Comparison of ENCODE assay signal across 20 cellular contexts in genomic region chr12:117343296-117343695, GRCh38. TPM values are rescaled to one million over a fixed set of nuclear protein-coding genes. Genes with fewer than 3 reads are reported as not detected.
"Had no signal": no experiment of that assay in that cellular context is flagged by ENCODE, and none has a peak within 500 bp of the region (broad histone marks: within the 10 kb centered on the region; RNA-seq: fewer than 3 reads in every experiment).

No MANE protein-coding gene starts in this region.

- H3K9me3 ChIP-seq: SJCRH30 had no signal

- H3K4me3 Mint-ChIP-seq: activated CD8-positive, alpha-beta T cell treated with anti-CD3 and anti-CD28 coated beads for 36 hours; activated naive CD4-positive, alpha-beta T cell treated with anti-CD3 and anti-CD28 coated beads, Interleukin-2, amount 10 ng/mL, durations not matched to agents 7 days and 5 days; activated naive CD8-positive, alpha-beta T cell treated with anti-CD3 and anti-CD28 coated beads for 36 hours; activated T-cell treated with anti-CD3 and anti-CD28 coated beads, Interleukin-2, amount 50 U/mL, for 72 hours had no signal

- H3K27me3 Mint-ChIP-seq: activated CD8-positive, alpha-beta T cell treated with anti-CD3 and anti-CD28 coated beads for 36 hours; activated naive CD4-positive, alpha-beta T cell treated with anti-CD3 and anti-CD28 coated beads, Interleukin-2, amount 10 ng/mL, durations not matched to agents 7 days and 5 days had no signal

- H3K36me3 Mint-ChIP-seq: activated naive CD4-positive, alpha-beta T cell treated with anti-CD3 and anti-CD28 coated beads, Interleukin-2, amount 10 ng/mL, durations not matched to agents 7 days and 5 days; activated naive CD8-positive, alpha-beta T cell treated with anti-CD3 and anti-CD28 coated beads for 36 hours had no signal

- H3K4me1 ChIP-seq: SJCRH30 had no signal

- H3K27ac ChIP-seq: coronary artery, SJCRH30 had no signal

- H3K27me3 ChIP-seq: SJCRH30 had no signal

- H3K4me1 Mint-ChIP-seq: activated naive CD8-positive, alpha-beta T cell treated with anti-CD3 and anti-CD28 coated beads for 36 hours had no signal

- DNase-seq: activated CD4-positive, alpha-beta T cell treated with anti-CD3 and anti-CD28 coated beads for 4 hours; activated CD8-positive, alpha-beta memory T cell treated with anti-CD3 and anti-CD28 coated beads, Interleukin-2, amount 50 U/mL, for 4 hours; activated CD8-positive, alpha-beta T cell treated with anti-CD3 and anti-CD28 coated beads for 36 hours; activated gamma-delta T cell treated with Interleukin-2 at 50 U/mL for 16 hours; activated naive CD4-positive, alpha-beta T cell treated with anti-CD3 and anti-CD28 coated beads, Interleukin-2, amount 10 ng/mL, durations not matched to agents 7 days and 5 days; activated naive CD8-positive, alpha-beta T cell treated with anti-CD3 and anti-CD28 coated beads for 36 hours; activated T-cell treated with anti-CD3 and anti-CD28 coated beads, Interleukin-2, amount 50 U/mL, for 72 hours; anterior cingulate cortex; central memory CD4-positive, alpha-beta T cell; NCI-H1105 treated with DMSO at 0.1 percent for 48 hours; NCI-H1436 treated with DMSO at 0.1 percent for 48 hours; NCI-H187; NCI-H2081; NCI-H524; Right ventricle myocardium superior; RPMI8226; SJCRH30 had no signal

- H3K9me3 Mint-ChIP-seq: activated CD8-positive, alpha-beta T cell treated with anti-CD3 and anti-CD28 coated beads for 36 hours had no signal

- H3K4me3 ChIP-seq: coronary artery, K562, SJCRH30 had no signal

- H3K27ac Mint-ChIP-seq: activated CD8-positive, alpha-beta T cell treated with anti-CD3 and anti-CD28 coated beads for 36 hours; activated naive CD4-positive, alpha-beta T cell treated with anti-CD3 and anti-CD28 coated beads, Interleukin-2, amount 10 ng/mL, durations not matched to agents 7 days and 5 days; activated naive CD8-positive, alpha-beta T cell treated with anti-CD3 and anti-CD28 coated beads for 36 hours; activated T-cell treated with anti-CD3 and anti-CD28 coated beads, Interleukin-2, amount 50 U/mL, for 72 hours; activated T-helper 2 cell treated with anti-CD3 and anti-CD28 coated beads, Interferon-gamma antibody, Interleukin-2, Interleukin-4, amounts not matched to agents 10 μg/mL and 5 μg/mL and 100 μg/mL, durations not matched to agents 14 hours and 24 hours and 36 hours had no signal

RNA-seq across cellular contexts. Expression of gene NOS1, which starts 18.1 kb away (rescaled TPM):
- polyA plus RNA-seq: K562 had no signal
